ENCODE assay signal across 7 cellular contexts in genomic region chr1:181179980-181180964, GRCh38.
DNase-seq lines count a peak whose midpoint lies in the region; ATAC-seq and TF ChIP-seq lines count a peak whose summit lies in the region.

No MANE protein-coding gene starts in this region.

- POLR2A ChIA-PET in HEK293 (lab: Yijun Ruan, JAX): interaction anchor here (0.6 kb wide), 1 partner anchor 31 kb away, joined by 7 read pairs; no protein-coding TSS in a partner anchor

- H2AFZ ChIP-seq in Karpas-422 (ENCODE audit: low read length): no peak overlapping the region

- CTCF ChIA-PET in HEK293 (lab: Yijun Ruan, JAX): interaction anchor here (1.9 to 2.1 kb wide), 2 partner anchors 9 to 245 kb away, joined by 5 to 10 read pairs; no protein-coding TSS in a partner anchor

- no peaks in the 10 kb centered on the region for H3K79me2 ChIP-seq in Karpas-422 (ENCODE audit: low read length)

- TF ChIP-seq CTCF in HEK293 (tag by site-specific recombination; IDR thresholded peaks at IDR 0.05): no peak

- H3K4me2 ChIP-seq in Karpas-422 (ENCODE audit: low read depth, low read length, poor library complexity, severe bottlenecking): no peak overlapping the region

- no peak overlapping the region for H3K4me3 ChIP-seq in HEK293 (ENCODE audit: low read depth, low read length)
- H3K4me3 ChIP-seq in adipocyte (ENCODE audit: low read length): peak overlapping the region; percentile 25
- peak overlapping the region; percentile 27 for H3K4me3 ChIP-seq in iPS-15b (ENCODE audit: low read depth, low read length)
- H3K4me3 ChIP-seq in Karpas-422 (ENCODE audit: low read length): no peak overlapping the region

- H3K4me1 ChIP-seq in HEK293 (ENCODE audit: control insufficient read depth, insufficient read depth, low read length) (peaks cover 3% of the 10 kb centered on the region; the same call in 1 of the 2 replicates), adipocyte (ENCODE audit: control insufficient read depth, insufficient read depth, low read length) (peaks cover 23% of the 10 kb centered on the region), iPS-15b (ENCODE audit: control insufficient read depth, insufficient read depth, low read length) (peaks cover 14% of the 10 kb centered on the region), Karpas-422 (ENCODE audit: low read length) (no peaks in the 10 kb centered on the region)

- H3K9me3 ChIP-seq in HEK293 (ENCODE audit: control insufficient read depth, insufficient read depth, low read depth, low read length) (no peaks in the 10 kb centered on the region), adipocyte (ENCODE audit: control insufficient read depth, low read length) (no peaks in the 10 kb centered on the region), iPS-15b (ENCODE audit: control insufficient read depth, insufficient read depth, low read length) (no peaks in the 10 kb centered on the region), Karpas-422 (ENCODE audit: low read length) (no peaks in the 10 kb centered on the region)

- DNase-seq in NCI-H524 treated with DMSO at 0.1 percent for 48 hours (lab: John Stamatoyannopoulos, UW) (peak; percentile 46), adipocyte (ENCODE audit: low read depth) (peak; percentile 77), Karpas-422 (no peak)
- peak; percentile 11 to 21 for DNase-seq in stimulated activated CD4-positive, alpha-beta T cell treated with anti-CD3 and anti-CD28 coated beads, Interleukin-2, amount 100 ng/mL, for 48 hours

- H3K27me3 ChIP-seq in adipocyte (replicated peaks; ENCODE audit: control insufficient read depth, insufficient read depth, low read length): peaks cover 32% of the 10 kb centered on the region
- H3K27me3 ChIP-seq in iPS-15b (ENCODE audit: control insufficient read depth, insufficient read depth, low read length): peaks cover 2% of the 10 kb centered on the region
- no peaks in the 10 kb centered on the region for H3K27me3 ChIP-seq in Karpas-422 (ENCODE audit: low read length)

- H4K20me1 ChIP-seq in Karpas-422 (ENCODE audit: insufficient read depth, low read depth, low read length): no peaks in the 10 kb centered on the region

- no peaks in the 10 kb centered on the region for H3K36me3 ChIP-seq in HEK293 (ENCODE audit: control insufficient read depth in 2 of 2, insufficient read depth in 1 of 2, low read length in 2 of 2)
- no peaks in the 10 kb centered on the region for H3K36me3 ChIP-seq in adipocyte (ENCODE audit: control insufficient read depth, insufficient read depth, low read length, severe bottlenecking)
- no peaks in the 10 kb centered on the region for H3K36me3 ChIP-seq in iPS-15b (ENCODE audit: control insufficient read depth, insufficient read depth, low read length)
- no peaks in the 10 kb centered on the region for H3K36me3 ChIP-seq in Karpas-422 (ENCODE audit: insufficient read depth, low read length)

- H3K27ac ChIP-seq in HEK293 (ENCODE audit: extremely low read depth, low read depth, low read length) (no peak overlapping the region), Karpas-422 (ENCODE audit: low read length) (no peak overlapping the region)

- H3K9ac ChIP-seq in adipocyte (ENCODE audit: low read length) (peak overlapping the region; percentile 18), iPS-15b (ENCODE audit: low read depth, low read length) (no peak overlapping the region), Karpas-422 (ENCODE audit: low read length) (no peak overlapping the region)

- no peaks in the 10 kb centered on the region for H3K9me2 ChIP-seq in Karpas-422 (replicated peaks; ENCODE audit: insufficient read depth, low read length)

- no peak for ATAC-seq in GM19455 (IDR thresholded peaks at IDR 0.05; ENCODE audit: unreplicated experiment)

TF ChIP-seq in HEK293, 187 proteins besides CTCF, POLR2A, EP300 and RAD21:
- TF ChIP-seq ZSCAN23 (tag by site-specific recombination; IDR thresholded peaks at IDR 0.05): no peak
- TF ChIP-seq ZNF473 (tag by site-specific recombination; IDR thresholded peaks at IDR 0.05): no peak
- TF ChIP-seq ZNF2 (tag by site-specific recombination; IDR thresholded peaks at IDR 0.05): no peak
- TF ChIP-seq YY1 (tag by site-specific recombination; IDR thresholded peaks at IDR 0.05): no peak
- TF ChIP-seq ZNF670 (tag by site-specific recombination; IDR thresholded peaks at IDR 0.05; ENCODE audit: low read depth): no peak
- TF ChIP-seq ELK4 (IDR thresholded peaks at IDR 0.05; ENCODE audit: borderline replicate concordance, low read depth, low read length): no peak
- TF ChIP-seq ZNF785 (tag by site-specific recombination; IDR thresholded peaks at IDR 0.05): no peak
- TF ChIP-seq ZSCAN16 (tag by site-specific recombination; IDR thresholded peaks at IDR 0.05): peak; percentile 96
- peak; percentile 78 for TF ChIP-seq PRDM10 (tag by site-specific recombination; IDR thresholded peaks at IDR 0.05)
- no peak for TF ChIP-seq GLI4 (tag by site-specific recombination; IDR thresholded peaks at IDR 0.05)
- peak; percentile 49 for TF ChIP-seq ZFHX2 (tag by site-specific recombination; conservative IDR thresholded peaks at IDR 0.05)
- TF ChIP-seq ZSCAN4 (tag by site-specific recombination; IDR thresholded peaks at IDR 0.05): no peak
- no peak for TF ChIP-seq BCL11A (tag by site-specific recombination; IDR thresholded peaks at IDR 0.05; ENCODE audit: low read depth)
- no peak for TF ChIP-seq ZNF747 (tag by site-specific recombination; IDR thresholded peaks at IDR 0.05)
- TF ChIP-seq EGR2 (tag by site-specific recombination; IDR thresholded peaks at IDR 0.05; ENCODE audit: low read depth): 0 out of 2 replicates have a peak, but pooled peaks have one; percentile 3
- no peak for TF ChIP-seq ZNF202 (tag by site-specific recombination; IDR thresholded peaks at IDR 0.05; ENCODE audit: borderline replicate concordance)
- no peak for TF ChIP-seq ZNF398 (tag by site-specific recombination; IDR thresholded peaks at IDR 0.05)
- no peak for TF ChIP-seq ZNF558 (tag by site-specific recombination; IDR thresholded peaks at IDR 0.05)
- TF ChIP-seq MYNN (tag by site-specific recombination; IDR thresholded peaks at IDR 0.05; ENCODE audit: borderline replicate concordance): no peak

Comparison
In these comparisons a context has a peak if more than half of its experiments do, and no peak if none do; other contexts are left out.
1. H3K4me3 ChIP-seq: peak in adipocyte (single experiment) and iPS-15b (single experiment); none in HEK293 (single experiment) and Karpas-422 (single experiment).